ENCODE assay signal across 25 cellular contexts in the genomic region with DNA sequence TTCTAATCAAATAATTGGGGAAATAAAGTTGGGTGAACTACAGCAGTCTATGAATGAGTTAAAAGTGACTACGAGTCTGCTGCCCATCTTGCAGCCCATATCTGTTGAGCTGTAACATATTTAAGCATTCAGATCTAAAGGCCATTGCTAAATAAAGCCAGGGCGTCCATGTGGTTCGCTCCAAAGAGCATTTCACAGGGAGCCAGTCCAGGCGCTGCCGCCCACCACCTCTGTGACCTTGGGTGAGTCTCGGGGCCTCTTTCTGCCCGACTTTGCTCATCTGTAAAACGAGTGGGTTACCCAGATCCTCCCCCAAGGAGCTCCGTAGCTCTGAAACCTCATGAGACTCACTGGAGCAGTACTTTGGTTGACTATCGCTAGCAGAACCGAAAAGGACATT.
A peak's percentile ranks its signal among the peaks of the same experiment; 100 is the strongest.
DNase-seq lines count a peak whose midpoint lies in the region; ATAC-seq, FAIRE-seq and TF ChIP-seq lines count a peak whose summit lies in the region.
"Had no signal": no experiment of that assay in that cellular context is flagged by ENCODE, and none has a peak within 500 bp of the region (broad histone marks: within the 10 kb centered on the region; RNA-seq: fewer than 3 reads in every experiment).

No MANE protein-coding gene starts in this region.

- intact Hi-C loops in GM12878 (cut with micrococcal nuclease; ENCODE audit: unreplicated experiment), result no loop called here
- intact Hi-C loops in cardiac septum (cut with DNase I), result loop anchor here (2.0 kb wide), 1 partner anchor 16 kb away; no protein-coding TSS in a partner anchor
- intact Hi-C loops in right cardiac atrium (cut with DNase I), result loop anchor here in 1 of 4 donors (10.0 kb wide), 1 partner anchor 226 kb away; a partner anchor contains a TSS

- H3K4me1 ChIP-seq in GM12878 (ENCODE audit: control insufficient read depth, insufficient read depth, low read length) (peaks cover 30% of the 10 kb centered on the region), right cardiac atrium (ENCODE audit: control insufficient read depth, insufficient read depth, low read length) (peaks cover 10% of the 10 kb centered on the region), skeletal muscle tissue (ENCODE audit: control insufficient read depth in 3 of 3, insufficient read depth in 3 of 3, low read length in 3 of 3) (peaks cover 13 to 27% (median 23%) of the 10 kb centered on the region in 3 donors)

- TF ChIP-seq EP300 in GM12878 (IDR thresholded peaks at IDR 0.05; ENCODE audit: borderline replicate concordance in 1 of 2, control insufficient read depth in 1 of 2, low read depth in 2 of 2, low read length in 2 of 2), result no peak

- H3K4me2 ChIP-seq in GM12878 (ENCODE audit: control insufficient read depth, insufficient read depth), result peak overlapping the region; percentile 8; the same call in 1 of the 2 replicates

- 0 out of 2 replicates have a peak, but pooled peaks cover 4% of the 10 kb centered on the region for H4K20me1 ChIP-seq in GM12878 (ENCODE audit: control insufficient read depth, insufficient read depth)

- RAD21 ChIA-PET in GM12878 (lab: Charles Lee; ENCODE audit: unreplicated experiment), result no interaction called here

- H3K27me3 ChIP-seq in GM12878 (replicated peaks in 1 of 2; ENCODE audit: control insufficient read depth in 2 of 2, insufficient read depth in 2 of 2, low read length in 1 of 2) (no peaks in the 10 kb centered on the region), right cardiac atrium (ENCODE audit: control insufficient read depth, insufficient read depth) (no peaks in the 10 kb centered on the region), skeletal muscle tissue (ENCODE audit: control insufficient read depth in 3 of 3, insufficient read depth in 3 of 3, low read length in 3 of 3) (no peaks in the 10 kb centered on the region)

- no peak for TF ChIP-seq POLR2A in GM12878 (IDR thresholded peaks at IDR 0.05; ENCODE audit: low read depth, low read length)
- TF ChIP-seq POLR2A in GM12891 (IDR thresholded peaks at IDR 0.05; ENCODE audit: low read depth, low read length), result no peak

- no peak for TF ChIP-seq RAD21 in GM12878 (IDR thresholded peaks at IDR 0.05; ENCODE audit: insufficient read depth, low read depth, low read length)

- CTCF ChIA-PET in GM12878 (lab: Yijun Ruan, JAX), result no interaction called here

- H3K9me3 ChIP-seq in GM12878 (replicated peaks; ENCODE audit: control insufficient read depth, insufficient read depth, low read length) (no peaks in the 10 kb centered on the region), right cardiac atrium (ENCODE audit: control insufficient read depth, low read length) (no peaks in the 10 kb centered on the region), skeletal muscle tissue (ENCODE audit: control insufficient read depth in 3 of 3, low read length in 3 of 3) (no peaks in the 10 kb centered on the region)
- H3K9me3 ChIP-seq: Caco-2 had no signal

- no peak for DNase-seq in GM12878 (ENCODE audit: low read depth, low spot score)
- DNase-seq in cardiac septum (ENCODE audit: low spot score), result peak; percentile 76
- DNase-seq in right cardiac atrium, result no peak
- no peak for DNase-seq in NCI-H1092 treated with DMSO at 0.1 percent for 48 hours (lab: John Stamatoyannopoulos, UW)
- no peak for DNase-seq in GM12891 (ENCODE audit: insufficient read length, low spot score)
- DNase-seq in SHP77 (lab: John Stamatoyannopoulos, UW), result no peak
- DNase-seq: Caco-2; CD4-positive, alpha-beta memory T cell; DMS 273 treated with DMSO at 0.1 percent for 48 hours; DMS79 treated with DMSO at 0.1 percent for 48 hours; GOT3; HCEC 1CT; KG1; NCI-H1092; NCI-H146; NCI-H2029; NCI-H226; NCI-H524; OCI-M1 had no signal

- ATAC-seq in GM12878 (peak; percentile 44), right cardiac atrium (peak; percentile 35 to 66), HG03342 (IDR thresholded peaks at IDR 0.05; ENCODE audit: unreplicated experiment) (no peak)
- ATAC-seq: HepG2 had no signal

- SMC1A ChIA-PET in GM12878 (lab: Charles Lee; ENCODE audit: uncharacterized antibody, unreplicated experiment), result interaction anchor here (1.2 to 2.0 kb wide), 4 partner anchors 15 to 56 kb away, joined by 3 to 8 read pairs (median 6); no protein-coding TSS in a partner anchor

- POLR2A ChIA-PET in GM12878 (lab: Charles Lee), result no interaction called here

- H3K27ac ChIP-seq in GM12878 (ENCODE audit: control insufficient read depth, insufficient read depth), result peak overlapping the region; percentile 44; the same call in 1 of the 2 replicates
- peak overlapping the region; percentile 93 for H3K27ac ChIP-seq in right cardiac atrium (ENCODE audit: low read length)
- H3K27ac ChIP-seq in skeletal muscle tissue (ENCODE audit: low read depth, low read length), result no peak overlapping the region
- H3K27ac ChIP-seq: HL-60 had no signal

- no peak overlapping the region for H3K4me3 ChIP-seq in GM12878
- H3K4me3 ChIP-seq in right cardiac atrium (ENCODE audit: low read length), result no peak overlapping the region
- H3K4me3 ChIP-seq in skeletal muscle tissue (ENCODE audit: low read length in 3 of 3), result peak overlapping the region in 1 of 3 donors; percentile 29

- 44% methylated on average over 11 of the region's 11 CpGs for WGBS in GM12878 (ENCODE audit: insufficient coverage, insufficient replicate concordance, low lambda C conversion rate, missing lambda C conversion rate)
- 59% methylated on average over 11 of the region's 11 CpGs for WGBS in right cardiac atrium

- H3K9ac ChIP-seq in GM12878 (ENCODE audit: control insufficient read depth, insufficient read depth, low read length), result no peak overlapping the region
- H3K9ac ChIP-seq in skeletal muscle tissue (ENCODE audit: low read depth in 1 of 3, low read length in 3 of 3), result peak overlapping the region in 2 of 3 donors; percentile 10 to 64

- in situ Hi-C loops in GM12878 (cut with MboI), result no loop called here

- BruUV-seq in GM12878 (replicated peaks; lab: Mats Ljungman, UMichigan), result no TSS peak

- peak overlapping the region; percentile 23; the same call in 1 of the 2 replicates for H2AFZ ChIP-seq in GM12878 (ENCODE audit: control insufficient read depth, low read depth, low read length)

- H3K36me3 ChIP-seq in GM12878 (ENCODE audit: control insufficient read depth in 2 of 2, insufficient read depth in 2 of 2, low read length in 1 of 2) (peaks cover 0 to 8% of the 10 kb centered on the region in 2 experiments; a peak in 3 of 4 replicates), skeletal muscle tissue (ENCODE audit: control insufficient read depth in 3 of 3, insufficient read depth in 3 of 3, low read length in 3 of 3) (no peaks in the 10 kb centered on the region)

- no peak for TF ChIP-seq CTCF in GM12878 (IDR thresholded peaks at IDR 0.05 in 2 of 3, conservative IDR thresholded peaks at IDR 0.05 in 1 of 3; ENCODE audit: control insufficient read depth in 2 of 3, extremely low read depth in 1 of 3, insufficient read depth in 1 of 3, low read depth in 3 of 3, low read length in 3 of 3)

- FAIRE-seq in GM12878 (lab: Jason Lieb, UNC), result no peak
- no peak for FAIRE-seq in GM12891 (lab: Jason Lieb, UNC)
- FAIRE-seq: GM12892, HepG2, RCC 7860 had no signal

- peaks cover 2% of the 10 kb centered on the region for H3K79me2 ChIP-seq in GM12878 (ENCODE audit: control insufficient read depth, insufficient read depth, low read length)

TF ChIP-seq in GM12878, 131 proteins besides CTCF, POLR2A, EP300 and RAD21:
- 0 out of 2 replicates have a peak, but pooled peaks have one; percentile 13 for TF ChIP-seq EED (IDR thresholded peaks at IDR 0.05; ENCODE audit: low read depth)
- peak; percentile 28 for TF ChIP-seq RUNX3 (IDR thresholded peaks at IDR 0.05; ENCODE audit: low read length)
- no peak for TF ChIP-seq CHD1 (IDR thresholded peaks at IDR 0.05; ENCODE audit: low read depth, low read length)
- no peak for TF ChIP-seq CREB1 (IDR thresholded peaks at IDR 0.05; ENCODE audit: low read depth)
- TF ChIP-seq EGR1 (IDR thresholded peaks at IDR 0.05; ENCODE audit: borderline replicate concordance in 1 of 2, low read depth in 2 of 2, low read length in 2 of 2), result 0 out of 3 replicates have a peak, but pooled peaks of 1 of the 2 experiments have one; percentile 45
- TF ChIP-seq, protein P1, sequence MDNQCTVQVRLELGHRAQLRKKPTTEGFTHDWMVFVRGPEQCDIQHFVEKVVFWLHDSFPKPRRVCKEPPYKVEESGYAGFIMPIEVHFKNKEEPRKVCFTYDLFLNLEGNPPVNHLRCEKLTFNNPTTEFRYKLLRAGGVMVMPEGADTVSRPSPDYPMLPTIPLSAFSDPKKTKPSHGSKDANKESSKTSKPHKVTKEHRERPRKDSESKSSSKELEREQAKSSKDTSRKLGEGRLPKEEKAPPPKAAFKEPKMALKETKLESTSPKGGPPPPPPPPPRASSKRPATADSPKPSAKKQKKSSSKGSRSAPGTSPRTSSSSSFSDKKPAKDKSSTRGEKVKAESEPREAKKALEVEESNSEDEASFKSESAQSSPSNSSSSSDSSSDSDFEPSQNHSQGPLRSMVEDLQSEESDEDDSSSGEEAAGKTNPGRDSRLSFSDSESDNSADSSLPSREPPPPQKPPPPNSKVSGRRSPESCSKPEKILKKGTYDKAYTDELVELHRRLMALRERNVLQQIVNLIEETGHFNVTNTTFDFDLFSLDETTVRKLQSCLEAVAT (IDR thresholded peaks at IDR 0.05), result no peak

TF ChIP-seq in GM12891, 5 proteins besides CTCF, POLR2A, EP300 and RAD21:
- TF ChIP-seq TAF1 (IDR thresholded peaks at IDR 0.05; ENCODE audit: low read depth, low read length), result no peak
- no peak for TF ChIP-seq SPI1 (IDR thresholded peaks at IDR 0.05; ENCODE audit: low read depth, low read length)
- TF ChIP-seq POLR2AphosphoS5 (IDR thresholded peaks at IDR 0.05; ENCODE audit: low read depth, low read length), result no peak
